ENCODE assay signal across 33 cellular contexts in the genomic region with DNA sequence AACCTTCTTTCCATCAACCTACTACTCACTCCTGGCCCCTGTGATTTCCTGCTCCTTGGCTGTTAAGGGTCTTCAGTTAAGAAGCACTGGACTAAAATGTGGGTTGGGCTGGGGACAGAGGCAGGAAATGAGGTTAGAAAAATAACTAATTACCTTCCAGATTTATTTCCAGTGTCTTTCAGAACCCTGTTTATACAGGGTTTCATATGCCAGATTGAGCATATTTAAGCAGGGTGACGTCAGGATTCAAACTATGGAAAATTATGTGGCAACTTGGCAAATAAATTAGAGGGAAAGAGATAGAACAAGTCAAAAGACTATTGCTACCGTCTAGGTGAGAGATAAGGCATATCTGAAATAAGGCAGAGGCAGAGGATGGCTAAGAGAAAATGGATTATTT. TPM values are rescaled to one million over a fixed set of nuclear protein-coding genes. Genes with fewer than 3 reads are reported as not detected.
"Had no signal": no experiment of that assay in that cellular context is flagged by ENCODE, and none has a peak within 500 bp of the region (broad histone marks: within the 10 kb centered on the region; RNA-seq: fewer than 3 reads in every experiment).

No MANE protein-coding gene starts in this region.

- H3K9me3 ChIP-seq: ascending aorta, breast epithelium, colonic mucosa, esophagus squamous epithelium, heart left ventricle had no signal

- DNase-seq: activated CD4-positive, alpha-beta T cell treated with anti-CD3 and anti-CD28 coated beads for 36 hours; activated CD4-positive, alpha-beta T cell treated with anti-CD3 and anti-CD28 coated beads, Interleukin-2, amount 10 ng/mL, durations not matched to agents 7 days and 5 days; activated CD4-positive, alpha-beta T cell treated with anti-CD3 and anti-CD28 coated beads, Interleukin-2, amount 50 U/mL, for 48 hours; activated CD4-positive, CD25-positive, alpha-beta regulatory T cell; activated CD4-positive, CD25-positive, alpha-beta regulatory T cell treated with anti-CD3 and anti-CD28 coated beads, Interleukin-2, amount 50 U/mL, for 72 hours; activated CD8-positive, alpha-beta memory T cell treated with anti-CD3 and anti-CD28 coated beads for 24 hours; activated CD8-positive, alpha-beta memory T cell treated with anti-CD3 and anti-CD28 coated beads, Interleukin-2, amount 50 U/mL, for 4 hours; activated CD8-positive, alpha-beta T cell treated with anti-CD3 and anti-CD28 coated beads for 36 hours; activated gamma-delta T cell; activated naive CD4-positive, alpha-beta T cell; activated naive CD4-positive, alpha-beta T cell treated with anti-CD3 and anti-CD28 coated beads, Interleukin-2, amount 10 ng/mL, durations not matched to agents 7 days and 5 days; activated naive CD8-positive, alpha-beta T cell treated with anti-CD3 and anti-CD28 coated beads, Interleukin-2, amount 10 ng/mL, durations not matched to agents 7 days and 5 days; activated T-cell treated with anti-CD3 and anti-CD28 coated beads, Interleukin-2, amount 50 U/mL, for 1 hour; activated T-cell treated with anti-CD3 and anti-CD28 coated beads, Interleukin-2, amount 50 U/mL, for 72 hours; central memory CD4-positive, alpha-beta T cell; cerebellar nuclear complex; colonic mucosa; effector CD8-positive, alpha-beta T cell; esophagus squamous epithelium; foreskin fibroblast; glutamatergic neuron; heart left ventricle; T-helper 1 cell; T-helper 2 cell had no signal

- H3K4me3 Mint-ChIP-seq: activated CD4-positive, alpha-beta T cell treated with anti-CD3 and anti-CD28 coated beads for 36 hours; activated CD4-positive, alpha-beta T cell treated with anti-CD3 and anti-CD28 coated beads, Interleukin-2, amount 10 ng/mL, durations not matched to agents 7 days and 5 days; activated CD8-positive, alpha-beta T cell treated with anti-CD3 and anti-CD28 coated beads for 36 hours; activated naive CD4-positive, alpha-beta T cell treated with anti-CD3 and anti-CD28 coated beads, Interleukin-2, amount 10 ng/mL, durations not matched to agents 7 days and 5 days; activated naive CD8-positive, alpha-beta T cell treated with anti-CD3 and anti-CD28 coated beads, Interleukin-2, amount 10 ng/mL, durations not matched to agents 7 days and 5 days had no signal

- H3K27me3 ChIP-seq: ascending aorta, breast epithelium, cardiac muscle cell, colonic mucosa, esophagus squamous epithelium, heart left ventricle had no signal

- H3K4me1 ChIP-seq: colonic mucosa had no signal

- H3K27ac ChIP-seq: ascending aorta, breast epithelium, cardiac muscle cell, colonic mucosa, epithelial cell of prostate, esophagus squamous epithelium, heart left ventricle had no signal

- H3K36me3 ChIP-seq: ascending aorta, breast epithelium, cardiac muscle cell, colonic mucosa, esophagus squamous epithelium, heart left ventricle had no signal

- H3K9me3 Mint-ChIP-seq: activated CD4-positive, alpha-beta T cell treated with anti-CD3 and anti-CD28 coated beads, Interleukin-2, amount 10 ng/mL, durations not matched to agents 7 days and 5 days; activated CD8-positive, alpha-beta T cell treated with anti-CD3 and anti-CD28 coated beads for 36 hours; activated naive CD4-positive, alpha-beta T cell treated with anti-CD3 and anti-CD28 coated beads, Interleukin-2, amount 10 ng/mL, durations not matched to agents 7 days and 5 days; activated naive CD4-positive, alpha-beta T cell treated with anti-CD3 and anti-CD28 coated beads, Interleukin-2, amount 50 U/mL, for 72 hours; activated naive CD8-positive, alpha-beta T cell treated with anti-CD3 and anti-CD28 coated beads, Interleukin-2, amount 10 ng/mL, durations not matched to agents 7 days and 5 days; activated T-cell treated with anti-CD3 and anti-CD28 coated beads, Interleukin-2, amount 50 U/mL, for 72 hours; brain had no signal

- H3K27ac Mint-ChIP-seq: activated CD4-positive, alpha-beta T cell treated with anti-CD3 and anti-CD28 coated beads for 36 hours; activated CD4-positive, alpha-beta T cell treated with anti-CD3 and anti-CD28 coated beads, Interleukin-2, amount 10 ng/mL, durations not matched to agents 7 days and 5 days; activated CD8-positive, alpha-beta T cell treated with anti-CD3 and anti-CD28 coated beads for 36 hours; activated naive CD4-positive, alpha-beta T cell treated with anti-CD3 and anti-CD28 coated beads, Interleukin-2, amount 10 ng/mL, durations not matched to agents 7 days and 5 days; activated naive CD4-positive, alpha-beta T cell treated with anti-CD3 and anti-CD28 coated beads, Interleukin-2, amount 50 U/mL, for 72 hours; activated naive CD8-positive, alpha-beta T cell treated with anti-CD3 and anti-CD28 coated beads, Interleukin-2, amount 10 ng/mL, durations not matched to agents 7 days and 5 days; activated T-cell treated with anti-CD3 and anti-CD28 coated beads, Interleukin-2, amount 50 U/mL, for 72 hours; brain had no signal

- H3K36me3 Mint-ChIP-seq: activated naive CD4-positive, alpha-beta T cell treated with anti-CD3 and anti-CD28 coated beads, Interleukin-2, amount 10 ng/mL, durations not matched to agents 7 days and 5 days; activated naive CD4-positive, alpha-beta T cell treated with anti-CD3 and anti-CD28 coated beads, Interleukin-2, amount 50 U/mL, for 72 hours; activated naive CD8-positive, alpha-beta T cell treated with anti-CD3 and anti-CD28 coated beads, Interleukin-2, amount 10 ng/mL, durations not matched to agents 7 days and 5 days; brain had no signal

- ATAC-seq: activated CD4-positive, alpha-beta T cell treated with anti-CD3 and anti-CD28 coated beads for 36 hours; activated CD8-positive, alpha-beta T cell treated with anti-CD3 and anti-CD28 coated beads for 36 hours; activated naive CD4-positive, alpha-beta T cell treated with anti-CD3 and anti-CD28 coated beads, Interleukin-2, amount 50 U/mL, for 72 hours; activated T-cell treated with anti-CD3 and anti-CD28 coated beads, Interleukin-2, amount 50 U/mL, for 72 hours; heart left ventricle had no signal

- H3K4me3 ChIP-seq: ascending aorta, breast epithelium, cardiac muscle cell, colonic mucosa, esophagus squamous epithelium, heart left ventricle had no signal

RNA-seq across cellular contexts. Expression of a gene that starts 11.7 kb away (rescaled TPM):
- total RNA-seq: dermis microvascular lymphatic vessel endothelial cell, endothelial cell of umbilical vein, frontal cortex had no signal
